Comparison of ENCODE assay signal across 8 cellular contexts in the genomic region with DNA sequence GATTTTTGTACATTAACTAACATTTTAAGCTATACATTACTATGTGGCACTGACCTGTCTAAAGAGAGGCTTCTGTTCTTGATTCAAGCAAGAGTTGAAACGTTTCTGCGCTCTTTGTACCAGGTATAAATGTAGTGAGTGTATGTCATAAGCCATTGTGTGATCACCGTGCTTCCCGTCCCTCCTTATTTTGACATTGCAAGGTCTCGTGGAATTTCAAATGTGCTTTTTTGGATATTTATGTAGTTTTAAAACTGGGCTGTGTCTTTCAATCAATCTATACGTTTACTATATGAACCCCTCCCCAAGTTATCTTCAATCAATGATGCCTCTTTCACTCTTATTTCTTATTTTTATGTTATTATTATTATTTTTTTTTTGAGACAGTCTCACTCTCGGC. TPM values are rescaled to one million over a fixed set of nuclear protein-coding genes. Genes with fewer than 3 reads are reported as not detected.
DNase-seq lines count a peak whose midpoint lies in the region; ATAC-seq and TF ChIP-seq lines count a peak whose summit lies in the region.

A gene with protein sequence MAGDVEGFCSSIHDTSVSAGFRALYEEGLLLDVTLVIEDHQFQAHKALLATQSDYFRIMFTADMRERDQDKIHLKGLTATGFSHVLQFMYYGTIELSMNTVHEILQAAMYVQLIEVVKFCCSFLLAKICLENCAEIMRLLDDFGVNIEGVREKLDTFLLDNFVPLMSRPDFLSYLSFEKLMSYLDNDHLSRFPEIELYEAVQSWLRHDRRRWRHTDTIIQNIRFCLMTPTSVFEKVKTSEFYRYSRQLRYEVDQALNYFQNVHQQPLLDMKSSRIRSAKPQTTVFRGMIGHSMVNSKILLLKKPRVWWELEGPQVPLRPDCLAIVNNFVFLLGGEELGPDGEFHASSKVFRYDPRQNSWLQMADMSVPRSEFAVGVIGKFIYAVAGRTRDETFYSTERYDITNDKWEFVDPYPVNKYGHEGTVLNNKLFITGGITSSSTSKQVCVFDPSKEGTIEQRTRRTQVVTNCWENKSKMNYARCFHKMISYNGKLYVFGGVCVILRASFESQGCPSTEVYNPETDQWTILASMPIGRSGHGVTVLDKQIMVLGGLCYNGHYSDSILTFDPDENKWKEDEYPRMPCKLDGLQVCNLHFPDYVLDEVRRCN (minus strand): TSS at position 101 of the 400 bp plus-strand sequence. CDS start 20,493 bp downstream, outside the sequence.

- H3K27ac ChIP-seq in CD4-positive, alpha-beta T cell (ENCODE audit: low read depth, low read length) = no peak within 1 kb of the TSS
- peak within 1 kb of the TSS; percentile 78 for H3K27ac ChIP-seq in OCI-LY3 (ENCODE audit: low read length)
- H3K27ac ChIP-seq in endodermal cell (ENCODE audit: low read depth, low read length) = peak within 1 kb of the TSS; percentile 91

- intact Hi-C loops in CD4-positive, alpha-beta T cell (cut with DNase I, micrococcal nuclease) = loop anchor here in 1 of 2 experiments (10.0 kb wide), 2 partner anchors 72 to 242 kb away; a partner anchor contains a TSS

- H3K4me3 Mint-ChIP-seq in CD4-positive, alpha-beta T cell = peak within 1 kb of the TSS; percentile 86
- peak within 1 kb of the TSS; percentile 81 for H3K4me3 Mint-ChIP-seq in endodermal cell

- peaks cover 4% of the 10 kb centered on the region for H3K36me3 Mint-ChIP-seq in CD4-positive, alpha-beta T cell (ENCODE audit: low read depth)
- H3K36me3 Mint-ChIP-seq in endodermal cell (ENCODE audit: low read depth) = peaks cover 4% of the 10 kb centered on the region

- no peak for TF ChIP-seq CTCF in CD4-positive, alpha-beta T cell (IDR thresholded peaks at IDR 0.05)
- TF ChIP-seq CTCF in OCI-LY3 (IDR thresholded peaks at IDR 0.05; ENCODE audit: low read depth, low read length) (no peak), endodermal cell (conservative IDR thresholded peaks at IDR 0.05) (no peak)

- no peak for DNase-seq in CD4-positive, alpha-beta T cell
- DNase-seq in endodermal cell (peak; percentile 13), occipital lobe (lab: John Stamatoyannopoulos, UW) (no peak), DMS114 treated with DMSO at 0.1 percent for 48 hours (lab: John Stamatoyannopoulos, UW; ENCODE audit: unreplicated experiment) (no peak), GM19240 (ENCODE audit: insufficient read length, low spot score) (no peak), OCI-M2 (lab: John Stamatoyannopoulos, UW; ENCODE audit: unreplicated experiment) (no peak), NOMO-1 treated with dmso at 0.1 percent for 144 hours (lab: John Stamatoyannopoulos, UW; ENCODE audit: unreplicated experiment) (no peak)

- H3K9me3 ChIP-seq in CD4-positive, alpha-beta T cell (ENCODE audit: control insufficient read depth, low read length) = no peaks in the 10 kb centered on the region
- H3K9me3 ChIP-seq in OCI-LY3 (ENCODE audit: insufficient read depth, low read length) (no peaks in the 10 kb centered on the region), endodermal cell (ENCODE audit: control insufficient read depth, low read length) (no peaks in the 10 kb centered on the region)

- H3K79me2 ChIP-seq in OCI-LY3 (ENCODE audit: low read length) = peaks cover 29% of the 10 kb centered on the region

- peak within 1 kb of the TSS; percentile 94 for H3K27ac Mint-ChIP-seq in CD4-positive, alpha-beta T cell
- peak within 1 kb of the TSS; percentile 95 for H3K27ac Mint-ChIP-seq in endodermal cell

- H3K4me2 ChIP-seq in OCI-LY3 (ENCODE audit: low read length) = peak within 1 kb of the TSS; percentile 88

- WGBS in endodermal cell (ENCODE audit: insufficient coverage in 1 of 2, insufficient read length in 1 of 2), 2 experiments = 91% methylated on average over 5 of the region's 7 CpGs; no CpG with 5 or more reads in 1 of the 2 experiments

- H3K4me3 ChIP-seq in OCI-LY3 (ENCODE audit: low read length) = peak within 1 kb of the TSS; percentile 99
- peak within 1 kb of the TSS; percentile 86 for H3K4me3 ChIP-seq in endodermal cell (ENCODE audit: low read length)

- H2AFZ ChIP-seq in OCI-LY3 (ENCODE audit: low read depth, low read length) = peak within 1 kb of the TSS; percentile 89

- H3K4me1 ChIP-seq in OCI-LY3 (ENCODE audit: low read length) = peaks cover 6% of the 10 kb centered on the region; the same call in 1 of the 2 replicates
- H3K4me1 ChIP-seq in endodermal cell (ENCODE audit: control insufficient read depth, insufficient read depth, low read length) = no peaks in the 10 kb centered on the region

- peak within 1 kb of the TSS; percentile 97 for H3K9ac ChIP-seq in OCI-LY3 (ENCODE audit: low read length)
- peak within 1 kb of the TSS; percentile 91 for H3K9ac ChIP-seq in endodermal cell (ENCODE audit: extremely low read depth, low read length, poor library complexity, severe bottlenecking)

- peaks cover 13% of the 10 kb centered on the region for H4K20me1 ChIP-seq in OCI-LY3 (ENCODE audit: insufficient read depth, low read length)

- H3K27me3 ChIP-seq in CD4-positive, alpha-beta T cell (ENCODE audit: control insufficient read depth, insufficient read depth, low read length) = no peaks in the 10 kb centered on the region
- H3K27me3 ChIP-seq in OCI-LY3 (ENCODE audit: low read depth, low read length) = peaks cover 4% of the 10 kb centered on the region; the same call in 1 of the 2 replicates
- no peaks in the 10 kb centered on the region for H3K27me3 ChIP-seq in endodermal cell (ENCODE audit: control insufficient read depth, insufficient read depth, low read length, poor library complexity, severe bottlenecking)

- peaks cover 2% of the 10 kb centered on the region for H3K36me3 ChIP-seq in OCI-LY3 (replicated peaks; ENCODE audit: low read depth, low read length)
- H3K36me3 ChIP-seq in endodermal cell (ENCODE audit: control insufficient read depth, insufficient read depth, low read length) = no peaks in the 10 kb centered on the region

- no peaks in the 10 kb centered on the region for H3K9me3 Mint-ChIP-seq in CD4-positive, alpha-beta T cell
- H3K9me3 Mint-ChIP-seq in endodermal cell = no peaks in the 10 kb centered on the region

- peaks cover 11% of the 10 kb centered on the region for H3K4me1 Mint-ChIP-seq in CD4-positive, alpha-beta T cell (ENCODE audit: low read depth)
- H3K4me1 Mint-ChIP-seq in endodermal cell = peaks cover 5% of the 10 kb centered on the region

- POLR2A ChIA-PET in CD4-positive, alpha-beta T cell (lab: Charles Lee) = interaction anchor here (2.2 to 4.2 kb wide), 3 partner anchors 27 to 244 kb away, joined by 14 to 91 read pairs (median 40); a partner anchor contains a TSS

- no peaks in the 10 kb centered on the region for H3K27me3 Mint-ChIP-seq in CD4-positive, alpha-beta T cell
- peaks cover 30% of the 10 kb centered on the region for H3K27me3 Mint-ChIP-seq in endodermal cell (ENCODE audit: insufficient read depth)

- no peak for ATAC-seq in CD4-positive, alpha-beta T cell (ENCODE audit: poor library complexity)

- CTCF ChIA-PET in CD4-positive, alpha-beta T cell (lab: Charles Lee) = interaction anchor here (2.2 to 3.5 kb wide), 2 partner anchors 28 to 119 kb away, joined by 15 to 41 read pairs; a partner anchor contains a TSS

RNA-seq across cellular contexts. Expression of the gene that starts here (rescaled TPM):
- total RNA-seq in CD4-positive, alpha-beta T cell = 10 to 100 TPM; 31.9 to 33.7 TPM
- total RNA-seq in endodermal cell (10 to 100 TPM; 11.4 to 15.5 TPM), occipital lobe (40.4 TPM)
- polyA plus RNA-seq in endodermal cell (2013, experiment 1 of 2) = 7.8 TPM
- 7.5 TPM for polyA plus RNA-seq in endodermal cell (2013, experiment 2 of 2)
